23 cellular contexts compared by ENCODE assay signal in the genomic region with DNA sequence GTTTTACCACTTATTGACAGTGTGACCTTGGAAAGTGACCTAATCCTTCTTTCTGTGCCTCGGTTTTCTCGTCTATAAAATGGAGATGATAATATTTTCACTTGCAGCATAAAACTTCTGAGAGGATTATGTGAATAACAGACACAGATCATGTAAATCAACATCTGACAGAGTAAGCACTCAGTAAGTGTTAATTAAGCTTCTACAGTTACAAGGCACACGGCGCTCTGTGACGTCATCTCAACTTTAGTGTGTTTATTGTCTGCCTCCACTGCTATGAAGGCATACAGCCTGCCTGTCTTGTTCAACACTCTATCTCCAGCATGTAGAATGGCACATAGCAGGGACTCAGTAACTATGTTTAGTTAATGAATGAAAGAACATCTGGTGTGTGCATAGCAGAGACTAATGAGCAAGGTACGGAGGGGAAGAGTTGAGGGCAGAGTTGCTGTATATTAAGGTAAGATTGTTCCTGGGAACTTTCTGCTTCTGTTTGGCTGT.
DNase-seq lines count a peak whose midpoint lies in the region; TF ChIP-seq lines count a peak whose summit lies in the region.
"Had no signal": no experiment of that assay in that cellular context is flagged by ENCODE, and none has a peak within 500 bp of the region (broad histone marks: within the 10 kb centered on the region; RNA-seq: fewer than 3 reads in every experiment).

No MANE protein-coding gene starts in this region.

- POLR2A ChIA-PET in HEK293 (lab: Yijun Ruan, JAX), result no interaction called here

- H3K9me3 ChIP-seq in HEK293 (ENCODE audit: control insufficient read depth, insufficient read depth, low read depth, low read length) (no peaks in the 10 kb centered on the region), esophagus muscularis mucosa (no peaks in the 10 kb centered on the region), breast epithelium (no peaks in the 10 kb centered on the region)
- H3K9me3 ChIP-seq: thyroid gland had no signal

- no peak overlapping the region for H3K27ac ChIP-seq in HEK293 (ENCODE audit: extremely low read depth, low read depth, low read length)
- no peak overlapping the region for H3K27ac ChIP-seq in esophagus muscularis mucosa (replicated peaks in 1 of 4)
- no peak overlapping the region for H3K27ac ChIP-seq in breast epithelium
- H3K27ac ChIP-seq: RWPE1, spleen, thyroid gland had no signal

- no peaks in the 10 kb centered on the region for H3K36me3 ChIP-seq in HEK293 (ENCODE audit: control insufficient read depth in 2 of 2, insufficient read depth in 1 of 2, low read length in 2 of 2)
- no peaks in the 10 kb centered on the region for H3K36me3 ChIP-seq in esophagus muscularis mucosa
- no peaks in the 10 kb centered on the region for H3K36me3 ChIP-seq in breast epithelium
- H3K36me3 ChIP-seq: spleen, thyroid gland had no signal

- H3K27me3 ChIP-seq in esophagus muscularis mucosa, result no peaks in the 10 kb centered on the region
- no peaks in the 10 kb centered on the region for H3K27me3 ChIP-seq in breast epithelium
- H3K27me3 ChIP-seq: spleen, thyroid gland had no signal

- H3K4me1 ChIP-seq in HEK293 (ENCODE audit: control insufficient read depth, insufficient read depth, low read length) (peaks cover 11% of the 10 kb centered on the region; the same call in 1 of the 2 replicates), esophagus muscularis mucosa (peaks cover 13 to 23% (median 21%) of the 10 kb centered on the region in 4 donors), breast epithelium (no peaks in the 10 kb centered on the region)
- H3K4me1 ChIP-seq: spleen had no signal

- no peak for TF ChIP-seq CTCF in HEK293 (tag by site-specific recombination; IDR thresholded peaks at IDR 0.05)
- no peak for TF ChIP-seq CTCF in esophagus muscularis mucosa (IDR thresholded peaks at IDR 0.05)
- TF ChIP-seq CTCF in breast epithelium (IDR thresholded peaks at IDR 0.05), result no peak

- TF ChIP-seq POLR2A in esophagus muscularis mucosa (IDR thresholded peaks at IDR 0.05; ENCODE audit: low read depth) (no peak), breast epithelium (IDR thresholded peaks at IDR 0.05) (no peak)

- no peak for TF ChIP-seq EP300 in esophagus muscularis mucosa (IDR thresholded peaks at IDR 0.05)

- intact Hi-C loops in esophagus muscularis mucosa (cut with DNase I) (no loop called here), breast epithelium (cut with DNase I; ENCODE audit: low total_unique reads) (no loop called here)

- DNase-seq in NCI-H69 (lab: John Stamatoyannopoulos, UW), result peak; percentile 95
- peak; percentile 37 for DNase-seq in esophagus muscularis mucosa (ENCODE audit: extremely low spot score)
- DNase-seq in renal cortical epithelial cell (ENCODE audit: low read depth), result peak; percentile 79
- DNase-seq in breast epithelium (ENCODE audit: low spot score in 2 of 2), result no peak
- no peak for DNase-seq in HuH-7.5 (ENCODE audit: low spot score)
- no peak for DNase-seq in stimulated activated CD4-positive, alpha-beta T cell treated with anti-CD3 and anti-CD28 coated beads, Interleukin-12 subunit alpha, Interleukin-12 subunit beta, amount 100 ng/mL, for 4 hours
- DNase-seq: activated CD4-positive, alpha-beta T cell treated with anti-CD3 and anti-CD28 coated beads for 36 hours; activated CD8-positive, alpha-beta memory T cell treated with anti-CD3 and anti-CD28 coated beads for 24 hours; activated gamma-delta T cell; activated T-cell treated with anti-CD3 and anti-CD28 coated beads, Interleukin-2, amount 50 U/mL, for 1 hour; CD4-positive, CD25-positive, alpha-beta regulatory T cell; cerebellar nuclear complex; naive thymus-derived CD4-positive, alpha-beta T cell; NCI-H1048; NCI-H2029; NCI-H446 treated with DMSO at 0.1 percent for 48 hours; retina; spleen; stimulated activated CD4-positive, alpha-beta T cell treated with anti-CD3 and anti-CD28 coated beads, Interleukin-4, amount 100 ng/mL, for 24 hours; stimulated activated naive CD4-positive, alpha-beta T cell treated with Interleukin-2 at 50 U/mL for 16 hours; thyroid gland had no signal

- CTCF ChIA-PET in HEK293 (lab: Yijun Ruan, JAX), result interaction anchor here (0.6 kb wide), 1 partner anchor 272 kb away, joined by 4 read pairs; no protein-coding TSS in a partner anchor

- 83% methylated on average over 6 of the region's 6 CpGs for WGBS in esophagus muscularis mucosa

- H3K4me3 ChIP-seq in HEK293 (ENCODE audit: low read depth, low read length), result no peak overlapping the region
- no peak overlapping the region for H3K4me3 ChIP-seq in esophagus muscularis mucosa
- no peak overlapping the region for H3K4me3 ChIP-seq in breast epithelium
- H3K4me3 ChIP-seq: spleen, thyroid gland had no signal

TF ChIP-seq in HEK293, 187 proteins besides CTCF, POLR2A, EP300 and RAD21 (continues in another document):
- TF ChIP-seq ZNF707 (tag by site-specific recombination; IDR thresholded peaks at IDR 0.05), result no peak
- TF ChIP-seq ZNF37A (tag by site-specific recombination; IDR thresholded peaks at IDR 0.05), result no peak
- TF ChIP-seq ZNF558 (tag by site-specific recombination; IDR thresholded peaks at IDR 0.05), result peak; percentile 55; the same call in 1 of the 2 replicates
- TF ChIP-seq ZNF24 (tag by site-specific recombination; IDR thresholded peaks at IDR 0.05), result peak; percentile 79
- TF ChIP-seq, protein P1, sequence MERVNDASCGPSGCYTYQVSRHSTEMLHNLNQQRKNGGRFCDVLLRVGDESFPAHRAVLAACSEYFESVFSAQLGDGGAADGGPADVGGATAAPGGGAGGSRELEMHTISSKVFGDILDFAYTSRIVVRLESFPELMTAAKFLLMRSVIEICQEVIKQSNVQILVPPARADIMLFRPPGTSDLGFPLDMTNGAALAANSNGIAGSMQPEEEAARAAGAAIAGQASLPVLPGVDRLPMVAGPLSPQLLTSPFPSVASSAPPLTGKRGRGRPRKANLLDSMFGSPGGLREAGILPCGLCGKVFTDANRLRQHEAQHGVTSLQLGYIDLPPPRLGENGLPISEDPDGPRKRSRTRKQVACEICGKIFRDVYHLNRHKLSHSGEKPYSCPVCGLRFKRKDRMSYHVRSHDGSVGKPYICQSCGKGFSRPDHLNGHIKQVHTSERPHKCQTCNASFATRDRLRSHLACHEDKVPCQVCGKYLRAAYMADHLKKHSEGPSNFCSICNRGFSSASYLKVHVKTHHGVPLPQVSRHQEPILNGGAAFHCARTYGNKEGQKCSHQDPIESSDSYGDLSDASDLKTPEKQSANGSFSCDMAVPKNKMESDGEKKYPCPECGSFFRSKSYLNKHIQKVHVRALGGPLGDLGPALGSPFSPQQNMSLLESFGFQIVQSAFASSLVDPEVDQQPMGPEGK (tag by site-specific recombination; IDR thresholded peaks at IDR 0.05), result no peak
- TF ChIP-seq ZNF2 (tag by site-specific recombination; IDR thresholded peaks at IDR 0.05), result peak; percentile 65; the same call in 1 of the 2 replicates
- TF ChIP-seq ZNF777 (tag by site-specific recombination; IDR thresholded peaks at IDR 0.05; ENCODE audit: borderline replicate concordance), result no peak
- TF ChIP-seq ZNF529 (tag by site-specific recombination; IDR thresholded peaks at IDR 0.05; ENCODE audit: insufficient replicate concordance), result no peak
- no peak for TF ChIP-seq ZNF132 (tag by site-specific recombination; IDR thresholded peaks at IDR 0.05; ENCODE audit: borderline replicate concordance)
- TF ChIP-seq ZNF664 (tag by site-specific recombination; IDR thresholded peaks at IDR 0.05), result peak; percentile 86
- peak; percentile 60 for TF ChIP-seq FEZF1 (tag by site-specific recombination; IDR thresholded peaks at IDR 0.05)
- no peak for TF ChIP-seq ZNF555 (tag by site-specific recombination; conservative IDR thresholded peaks at IDR 0.05)
- TF ChIP-seq, protein P2, sequence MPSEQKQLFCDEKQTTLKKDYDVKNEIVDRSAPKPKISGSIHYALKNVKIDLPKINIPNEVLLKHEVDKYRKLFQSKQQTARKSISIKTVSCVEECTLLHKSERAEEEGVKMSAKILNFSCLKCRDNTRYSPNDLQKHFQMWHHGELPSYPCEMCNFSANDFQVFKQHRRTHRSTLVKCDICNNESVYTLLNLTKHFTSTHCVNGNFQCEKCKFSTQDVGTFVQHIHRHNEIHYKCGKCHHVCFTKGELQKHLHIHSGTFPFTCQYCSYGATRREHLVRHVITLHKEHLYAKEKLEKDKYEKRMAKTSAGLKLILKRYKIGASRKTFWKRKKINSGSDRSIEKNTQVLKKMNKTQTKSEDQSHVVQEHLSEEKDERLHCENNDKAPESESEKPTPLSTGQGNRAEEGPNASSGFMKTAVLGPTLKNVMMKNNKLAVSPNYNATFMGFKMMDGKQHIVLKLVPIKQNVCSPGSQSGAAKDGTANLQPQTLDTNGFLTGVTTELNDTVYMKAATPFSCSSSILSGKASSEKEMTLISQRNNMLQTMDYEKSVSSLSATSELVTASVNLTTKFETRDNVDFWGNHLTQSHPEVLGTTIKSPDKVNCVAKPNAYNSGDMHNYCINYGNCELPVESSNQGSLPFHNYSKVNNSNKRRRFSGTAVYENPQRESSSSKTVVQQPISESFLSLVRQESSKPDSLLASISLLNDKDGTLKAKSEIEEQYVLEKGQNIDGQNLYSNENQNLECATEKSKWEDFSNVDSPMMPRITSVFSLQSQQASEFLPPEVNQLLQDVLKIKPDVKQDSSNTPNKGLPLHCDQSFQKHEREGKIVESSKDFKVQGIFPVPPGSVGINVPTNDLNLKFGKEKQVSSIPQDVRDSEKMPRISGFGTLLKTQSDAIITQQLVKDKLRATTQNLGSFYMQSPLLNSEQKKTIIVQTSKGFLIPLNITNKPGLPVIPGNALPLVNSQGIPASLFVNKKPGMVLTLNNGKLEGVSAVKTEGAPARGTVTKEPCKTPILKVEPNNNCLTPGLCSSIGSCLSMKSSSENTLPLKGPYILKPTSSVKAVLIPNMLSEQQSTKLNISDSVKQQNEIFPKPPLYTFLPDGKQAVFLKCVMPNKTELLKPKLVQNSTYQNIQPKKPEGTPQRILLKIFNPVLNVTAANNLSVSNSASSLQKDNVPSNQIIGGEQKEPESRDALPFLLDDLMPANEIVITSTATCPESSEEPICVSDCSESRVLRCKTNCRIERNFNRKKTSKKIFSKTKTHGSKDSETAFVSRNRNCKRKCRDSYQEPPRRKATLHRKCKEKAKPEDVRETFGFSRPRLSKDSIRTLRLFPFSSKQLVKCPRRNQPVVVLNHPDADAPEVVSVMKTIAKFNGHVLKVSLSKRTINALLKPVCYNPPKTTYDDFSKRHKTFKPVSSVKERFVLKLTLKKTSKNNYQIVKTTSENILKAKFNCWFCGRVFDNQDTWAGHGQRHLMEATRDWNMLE (tag by site-specific recombination; conservative IDR thresholded peaks at IDR 0.05; ENCODE audit: low read depth), result 0 out of 2 replicates have a peak, but pooled peaks have one; percentile 33
- TF ChIP-seq ZNF16 (tag by site-specific recombination; IDR thresholded peaks at IDR 0.05; ENCODE audit: low read depth), result no peak

Comparison
In these comparisons a context has a peak if more than half of its experiments do, and no peak if none do; other contexts are left out.
1. DNase-seq: peak in NCI-H69 (single experiment), esophagus muscularis mucosa (single experiment) and renal cortical epithelial cell (single experiment); none in breast epithelium (0 of 2), HuH-7.5 (single experiment) and stimulated activated CD4-positive, alpha-beta T cell treated with anti-CD3 and anti-CD28 coated beads, Interleukin-12 subunit alpha, Interleukin-12 subunit beta, amount 100 ng/mL, for 4 hours (single experiment).